Comparison of ENCODE assay signal across 9 cellular contexts in the genomic region with DNA sequence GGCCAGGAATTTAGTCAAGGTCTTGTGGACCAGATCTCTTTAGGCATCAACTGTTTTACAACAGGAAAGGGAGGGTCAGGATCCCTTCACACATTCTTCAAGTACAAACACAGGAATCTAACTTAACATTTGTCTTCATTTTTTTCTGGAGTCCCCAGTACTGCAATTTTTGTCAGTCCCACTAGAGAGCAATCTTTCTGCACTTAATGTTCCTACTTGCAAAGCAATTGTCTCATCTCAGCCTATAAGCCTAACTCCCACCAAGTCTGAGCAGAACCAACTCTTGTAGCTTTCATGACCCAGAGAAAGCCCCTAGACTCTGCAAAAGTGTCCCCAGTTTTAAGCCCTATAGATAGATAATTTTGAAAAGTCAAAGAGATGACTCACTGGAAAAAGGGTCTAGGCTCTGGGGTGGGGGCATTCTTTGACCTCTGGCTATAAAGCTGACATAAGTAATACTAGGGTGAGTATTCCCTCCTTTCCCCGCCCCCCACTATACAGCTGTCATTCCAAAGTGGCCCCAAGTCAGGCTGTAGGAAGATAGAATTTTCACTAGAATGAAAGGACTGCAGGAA. TPM values are rescaled to one million over a fixed set of nuclear protein-coding genes. Genes with fewer than 3 reads are reported as not detected.
A peak's percentile ranks its signal among the peaks of the same experiment; 100 is the strongest.
DNase-seq lines count a peak whose midpoint lies in the region; ATAC-seq, FAIRE-seq and TF ChIP-seq lines count a peak whose summit lies in the region.
"Had no signal": no experiment of that assay in that cellular context is flagged by ENCODE, and none has a peak within 500 bp of the region (broad histone marks: within the 10 kb centered on the region; RNA-seq: fewer than 3 reads in every experiment).

No MANE protein-coding gene starts in this region.

- H3K27ac ChIP-seq in CD4-positive, alpha-beta T cell (ENCODE audit: low read depth, low read length), result no peak overlapping the region
- H3K27ac ChIP-seq: skin epidermis had no signal

- peak; percentile 58 for ATAC-seq in CD4-positive, alpha-beta T cell (ENCODE audit: poor library complexity)
- no peak for ATAC-seq in GM21529 (IDR thresholded peaks at IDR 0.05; ENCODE audit: unreplicated experiment)

- H3K9me3 Mint-ChIP-seq in CD4-positive, alpha-beta T cell, result no peaks in the 10 kb centered on the region
- H3K9me3 Mint-ChIP-seq in activated naive CD8-positive, alpha-beta T cell treated with anti-CD3 and anti-CD28 coated beads for 36 hours, result no peaks in the 10 kb centered on the region

- POLR2A ChIA-PET in CD4-positive, alpha-beta T cell (lab: Charles Lee), result interaction anchor here (0.9 to 2.2 kb wide), 6 partner anchors 23 to 104 kb away, joined by 3 to 19 read pairs (median 6); partner anchors contain the start of gene STAT6

- H3K27me3 Mint-ChIP-seq in CD4-positive, alpha-beta T cell, result no peaks in the 10 kb centered on the region
- H3K27me3 Mint-ChIP-seq in activated naive CD8-positive, alpha-beta T cell treated with anti-CD3 and anti-CD28 coated beads for 36 hours, result no peaks in the 10 kb centered on the region

- CTCF ChIA-PET in CD4-positive, alpha-beta T cell (lab: Charles Lee), result interaction anchor here (0.5 to 1.8 kb wide), 8 partner anchors 14 to 104 kb away, joined by 3 to 8 read pairs (median 5); no protein-coding TSS in a partner anchor

- H3K27me3 ChIP-seq in CD4-positive, alpha-beta T cell (ENCODE audit: control insufficient read depth, insufficient read depth, low read length), result no peaks in the 10 kb centered on the region

- intact Hi-C loops in CD4-positive, alpha-beta T cell (cut with DNase I, micrococcal nuclease), result loop anchor here (1.0 to 5.0 kb wide), 4 partner anchors 54 to 251 kb away; no protein-coding TSS in a partner anchor

- H3K4me3 Mint-ChIP-seq in CD4-positive, alpha-beta T cell, result peak overlapping the region; percentile 82
- no peak overlapping the region for H3K4me3 Mint-ChIP-seq in activated naive CD8-positive, alpha-beta T cell treated with anti-CD3 and anti-CD28 coated beads for 36 hours

- H3K4me1 Mint-ChIP-seq in CD4-positive, alpha-beta T cell (ENCODE audit: low read depth), result peaks cover 76% of the 10 kb centered on the region
- peaks cover 47% of the 10 kb centered on the region for H3K4me1 Mint-ChIP-seq in activated naive CD8-positive, alpha-beta T cell treated with anti-CD3 and anti-CD28 coated beads for 36 hours

- FAIRE-seq in GM19239 (lab: Jason Lieb, UNC), result peak; percentile 73

- H3K36me3 Mint-ChIP-seq in CD4-positive, alpha-beta T cell (ENCODE audit: low read depth), result peaks cover 28% of the 10 kb centered on the region
- peaks cover 8% of the 10 kb centered on the region for H3K36me3 Mint-ChIP-seq in activated naive CD8-positive, alpha-beta T cell treated with anti-CD3 and anti-CD28 coated beads for 36 hours

- peak overlapping the region; percentile 81 for H3K27ac Mint-ChIP-seq in CD4-positive, alpha-beta T cell
- H3K27ac Mint-ChIP-seq in activated naive CD8-positive, alpha-beta T cell treated with anti-CD3 and anti-CD28 coated beads for 36 hours, result peak overlapping the region; percentile 71

- peak; percentile 82 for TF ChIP-seq CTCF in CD4-positive, alpha-beta T cell (IDR thresholded peaks at IDR 0.05)

- no peak for DNase-seq in CD4-positive, alpha-beta T cell
- peak; percentile 45 for DNase-seq in GM19239 (ENCODE audit: insufficient read length, low spot score)
- DNase-seq in NCI-H524 (lab: John Stamatoyannopoulos, UW), result peak; percentile 39 to 72
- DNase-seq in activated naive CD8-positive, alpha-beta T cell treated with anti-CD3 and anti-CD28 coated beads for 36 hours, result no peak
- DNase-seq in iPS-NIHi7 (ENCODE audit: extremely low spot score), result peak; percentile 54
- peak; percentile 74 for DNase-seq in superior temporal gyrus (ENCODE audit: extremely low spot score)
- DNase-seq in middle frontal gyrus (ENCODE audit: extremely low spot score, low spot score), result no peak

- H3K9me3 ChIP-seq in CD4-positive, alpha-beta T cell (ENCODE audit: control insufficient read depth, low read length), result no peaks in the 10 kb centered on the region

RNA-seq across cellular contexts. Expression of gene ZBTB39, which starts 1.9 kb away (rescaled TPM):
- 1 to 10 TPM; 6.9 to 8.0 TPM for total RNA-seq in CD4-positive, alpha-beta T cell
- 1 to 10 TPM; 7.0 to 7.2 TPM for total RNA-seq in activated naive CD8-positive, alpha-beta T cell treated with anti-CD3 and anti-CD28 coated beads for 36 hours

RNA-seq across cellular contexts. Expression of gene TAC3, which starts 8.1 kb away (rescaled TPM):
- total RNA-seq in CD4-positive, alpha-beta T cell, result not detected
- under 1 TPM; 0.31 to 0.32 TPM for total RNA-seq in activated naive CD8-positive, alpha-beta T cell treated with anti-CD3 and anti-CD28 coated beads for 36 hours

RNA-seq across cellular contexts. Expression of gene MYO1A, which starts 41.7 kb away (rescaled TPM):
- total RNA-seq in CD4-positive, alpha-beta T cell, result 1 to 10 TPM; 1.0 to 1.1 TPM
- total RNA-seq in activated naive CD8-positive, alpha-beta T cell treated with anti-CD3 and anti-CD28 coated beads for 36 hours, result 1 to 10 TPM; 1.3 to 1.4 TPM

RNA-seq across cellular contexts. Expression of gene RDH16, which starts 50.8 kb away (rescaled TPM):
- under 1 TPM; 0.30 to 0.34 TPM for total RNA-seq in CD4-positive, alpha-beta T cell
- total RNA-seq in activated naive CD8-positive, alpha-beta T cell treated with anti-CD3 and anti-CD28 coated beads for 36 hours, result under 1 TPM; 0.10 to 0.12 TPM

Comparison
In these comparisons a context has a peak if more than half of its experiments do, and no peak if none do; other contexts are left out.
1. DNase-seq: peak in GM19239 (single experiment), NCI-H524 (2 of 2), iPS-NIHi7 (single experiment) and superior temporal gyrus (single experiment); none in CD4-positive, alpha-beta T cell (0 of 10), activated naive CD8-positive, alpha-beta T cell treated with anti-CD3 and anti-CD28 coated beads for 36 hours (single experiment) and middle frontal gyrus (single experiment).